In the genomic region with DNA sequence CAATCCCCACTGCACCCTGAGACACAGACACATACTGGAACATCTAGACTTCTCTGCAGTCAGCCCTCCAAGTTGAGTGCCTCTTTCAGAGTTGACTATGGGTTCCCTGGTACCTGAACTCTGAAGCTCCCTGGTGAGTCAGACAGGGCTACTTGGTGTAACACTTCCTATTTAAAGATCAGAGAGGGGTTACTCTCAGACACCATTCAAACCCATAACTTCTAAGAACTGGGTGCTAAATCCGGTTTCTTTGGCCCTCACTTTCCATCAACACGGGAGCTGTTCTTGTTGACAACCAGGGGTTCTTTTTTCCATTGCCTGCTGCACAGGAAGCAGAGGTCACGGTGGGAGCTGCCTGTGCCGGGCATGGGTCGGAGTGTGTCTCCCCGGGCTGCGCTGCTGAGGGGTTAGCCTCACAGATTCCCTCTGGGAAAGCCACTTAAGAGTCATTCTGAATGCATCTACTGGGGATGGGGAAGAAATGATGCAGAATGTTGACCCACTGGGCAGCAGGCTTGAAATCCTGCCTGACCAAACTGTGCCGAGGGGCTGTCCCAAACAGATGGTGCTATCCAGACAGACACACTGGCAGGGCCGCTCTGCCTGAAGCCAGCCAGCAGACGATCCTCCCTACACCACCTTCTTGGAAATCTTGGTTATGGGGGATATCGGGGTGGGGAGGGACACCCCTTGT, we compare ENCODE assay signal across 8 cellular contexts.
DNase-seq lines count a peak whose midpoint lies in the region; ATAC-seq and TF ChIP-seq lines count a peak whose summit lies in the region.

No MANE protein-coding gene starts in this region.

- peak; percentile 80 for DNase-seq in activated CD8-positive, alpha-beta T cell treated with anti-CD3 and anti-CD28 coated beads for 36 hours
- DNase-seq in left ventricle myocardium superior: no peak
- DNase-seq in stimulated activated CD8-positive, alpha-beta memory T cell treated with anti-CD3 and anti-CD28 coated beads, Interleukin-4, amount 100 ng/mL, for 1 hour (ENCODE audit: low read depth in 2 of 2, low spot score in 1 of 2): peak; percentile 22 to 31
- DNase-seq in T-helper 9 cell: no peak
- DNase-seq in HuH-7.5 (ENCODE audit: low spot score): no peak
- DNase-seq in NCI-H2107 (lab: John Stamatoyannopoulos, UW): no peak
- no peak for DNase-seq in sciatic nerve (ENCODE audit: low spot score)

- no peak for TF ChIP-seq CTCF in activated CD8-positive, alpha-beta T cell treated with anti-CD3 and anti-CD28 coated beads for 36 hours (IDR thresholded peaks at IDR 0.05)

- peaks cover 2% of the 10 kb centered on the region for H3K36me3 Mint-ChIP-seq in activated CD8-positive, alpha-beta T cell treated with anti-CD3 and anti-CD28 coated beads for 36 hours (ENCODE audit: low read depth)

- H3K4me1 Mint-ChIP-seq in activated CD8-positive, alpha-beta T cell treated with anti-CD3 and anti-CD28 coated beads for 36 hours (ENCODE audit: low read depth): peaks cover 60% of the 10 kb centered on the region

- intact Hi-C loops in activated CD8-positive, alpha-beta T cell treated with anti-CD3 and anti-CD28 coated beads for 36 hours (cut with micrococcal nuclease): loop anchor here (5.0 to 10.0 kb wide), 2 partner anchors 56 to 158 kb away; a partner anchor contains a TSS
- intact Hi-C loops in left ventricle myocardium superior (cut with micrococcal nuclease) (no loop called here), sciatic nerve (cut with DNase I) (no loop called here)

- no peaks in the 10 kb centered on the region for H3K9me3 Mint-ChIP-seq in activated CD8-positive, alpha-beta T cell treated with anti-CD3 and anti-CD28 coated beads for 36 hours

- ATAC-seq in HG03175 (IDR thresholded peaks at IDR 0.05; ENCODE audit: unreplicated experiment) (peak; percentile 44), left ventricle myocardium superior (peak; percentile 22), sciatic nerve (no peak)
- peak; percentile 81 for ATAC-seq in activated CD8-positive, alpha-beta T cell treated with anti-CD3 and anti-CD28 coated beads for 36 hours

- POLR2A ChIA-PET in activated CD8-positive, alpha-beta T cell treated with anti-CD3 and anti-CD28 coated beads for 36 hours (lab: Charles Lee): interaction anchor here (0.7 to 4.5 kb wide), 14 partner anchors 9 to 162 kb away, joined by 3 to 28 read pairs (median 8); a partner anchor contains a TSS

- H3K27me3 Mint-ChIP-seq in activated CD8-positive, alpha-beta T cell treated with anti-CD3 and anti-CD28 coated beads for 36 hours: no peaks in the 10 kb centered on the region

- peak overlapping the region; percentile 93 for H3K27ac Mint-ChIP-seq in activated CD8-positive, alpha-beta T cell treated with anti-CD3 and anti-CD28 coated beads for 36 hours

- CTCF ChIA-PET in activated CD8-positive, alpha-beta T cell treated with anti-CD3 and anti-CD28 coated beads for 36 hours (lab: Charles Lee): interaction anchor here (0.6 to 3.5 kb wide), 6 partner anchors 13 to 289 kb away, joined by 3 to 33 read pairs (median 4); no protein-coding TSS in a partner anchor

- H3K4me3 Mint-ChIP-seq in activated CD8-positive, alpha-beta T cell treated with anti-CD3 and anti-CD28 coated beads for 36 hours: peak overlapping the region; percentile 77

Comparison
In these comparisons a context has a peak if more than half of its experiments do, and no peak if none do; other contexts are left out.
1. DNase-seq: peak in activated CD8-positive, alpha-beta T cell treated with anti-CD3 and anti-CD28 coated beads for 36 hours (single experiment) and stimulated activated CD8-positive, alpha-beta memory T cell treated with anti-CD3 and anti-CD28 coated beads, Interleukin-4, amount 100 ng/mL, for 1 hour (2 of 2); none in left ventricle myocardium superior (single experiment), T-helper 9 cell (single experiment), HuH-7.5 (single experiment), NCI-H2107 (single experiment) and sciatic nerve (single experiment).